23 cellular contexts compared by ENCODE assay signal in genomic region chr13:63433546-63434150, GRCh38.
DNase-seq lines count a peak whose midpoint lies in the region; ATAC-seq and TF ChIP-seq lines count a peak whose summit lies in the region.
"Had no signal": no experiment of that assay in that cellular context is flagged by ENCODE, and none has a peak within 500 bp of the region (broad histone marks: within the 10 kb centered on the region; RNA-seq: fewer than 3 reads in every experiment).

No MANE protein-coding gene starts in this region.

- H3K4me3 ChIP-seq in breast epithelium, result no peak overlapping the region
- H3K4me3 ChIP-seq: coronary artery, psoas muscle, spleen had no signal

- TF ChIP-seq CTCF in MCF 10A (IDR thresholded peaks at IDR 0.05; ENCODE audit: unreplicated experiment), result no peak
- no peak for TF ChIP-seq CTCF in breast epithelium (IDR thresholded peaks at IDR 0.05)

- no peak overlapping the region for H3K4me3 Mint-ChIP-seq in MCF 10A (ENCODE audit: unreplicated experiment)
- H3K4me3 Mint-ChIP-seq: activated CD8-positive, alpha-beta T cell treated with anti-CD3 and anti-CD28 coated beads for 36 hours; activated T-cell treated with anti-CD3 and anti-CD28 coated beads, Interleukin-2, amount 50 U/mL, for 24 hours; neural crest cell had no signal

- no peaks in the 10 kb centered on the region for H3K27me3 Mint-ChIP-seq in MCF 10A (ENCODE audit: insufficient read depth, unreplicated experiment)
- H3K27me3 Mint-ChIP-seq: activated CD8-positive, alpha-beta T cell treated with anti-CD3 and anti-CD28 coated beads for 36 hours; activated T-cell treated with anti-CD3 and anti-CD28 coated beads, Interleukin-2, amount 50 U/mL, for 24 hours had no signal

- DNase-seq in MCF 10A (ENCODE audit: unreplicated experiment) (no peak), breast epithelium (ENCODE audit: low spot score in 2 of 2) (no peak), amniotic epithelial cell (ENCODE audit: low read depth) (peak; percentile 39), fibroblast of peridontal ligament (ENCODE audit: extremely low read depth) (peak; percentile 78), LoVo (ENCODE audit: low spot score) (no peak), NCI-H526 (lab: John Stamatoyannopoulos, UW) (no peak)
- DNase-seq: activated CD4-positive, CD25-positive, alpha-beta regulatory T cell; activated CD8-positive, alpha-beta T cell treated with anti-CD3 and anti-CD28 coated beads for 36 hours; activated naive CD4-positive, alpha-beta T cell treated with Interleukin-2 at 50 U/mL for 16 hours; activated T-cell treated with anti-CD3 and anti-CD28 coated beads, Interleukin-2, amount 50 U/mL, for 24 hours; aorta; C1 segment of cervical spinal cord; KG1; NCI-H2029; NCI-H524 treated with DMSO at 0.1 percent for 48 hours; psoas muscle; SHP77 treated with DMSO at 0.1 percent for 48 hours; spleen; stimulated activated CD4-positive, alpha-beta T cell treated with anti-CD3 and anti-CD28 coated beads, Interleukin-4, amount 100 ng/mL, for 4 hours had no signal

- CTCF ChIA-PET in MCF 10A (lab: Yijun Ruan, JAX), result interaction anchor here (0.6 kb wide), 2 partner anchors 44 to 551 kb away, joined by 3 read pairs; no protein-coding TSS in a partner anchor

- peak overlapping the region; percentile 52 for H3K27ac Mint-ChIP-seq in MCF 10A (ENCODE audit: low read depth, unreplicated experiment)
- H3K27ac Mint-ChIP-seq: activated CD8-positive, alpha-beta T cell treated with anti-CD3 and anti-CD28 coated beads for 36 hours; activated T-cell treated with anti-CD3 and anti-CD28 coated beads, Interleukin-2, amount 50 U/mL, for 24 hours had no signal

- ATAC-seq in HG02798 (IDR thresholded peaks at IDR 0.05; ENCODE audit: poor library complexity, unreplicated experiment) (no peak), GM21529 (IDR thresholded peaks at IDR 0.05; ENCODE audit: unreplicated experiment) (no peak)
- ATAC-seq: activated CD8-positive, alpha-beta T cell treated with anti-CD3 and anti-CD28 coated beads for 36 hours; psoas muscle had no signal

- peaks cover 0 to 4% of the 10 kb centered on the region in 2 donors for H3K9me3 ChIP-seq in breast epithelium
- H3K9me3 ChIP-seq: psoas muscle, spleen had no signal

- POLR2A ChIA-PET in MCF 10A (lab: Yijun Ruan, JAX), result no interaction called here

- no peaks in the 10 kb centered on the region for H3K4me1 ChIP-seq in breast epithelium
- H3K4me1 ChIP-seq: psoas muscle, spleen had no signal

- BruUV-seq in MCF 10A (replicated peaks; lab: Mats Ljungman, UMichigan), result no TSS peak

- intact Hi-C loops in MCF 10A (cut with micrococcal nuclease), result no loop called here
- intact Hi-C loops in breast epithelium (cut with DNase I; ENCODE audit: low total_unique reads), result no loop called here

- no peaks in the 10 kb centered on the region for H3K27me3 ChIP-seq in breast epithelium
- H3K27me3 ChIP-seq: spleen had no signal

- no peak overlapping the region for H3K27ac ChIP-seq in breast epithelium
- H3K27ac ChIP-seq: coronary artery, psoas muscle, spleen had no signal

- H3K4me1 Mint-ChIP-seq in MCF 10A (ENCODE audit: insufficient read depth, unreplicated experiment), result peaks cover 16% of the 10 kb centered on the region

- H3K36me3 ChIP-seq in breast epithelium, result no peaks in the 10 kb centered on the region
- H3K36me3 ChIP-seq: spleen had no signal

- no peaks in the 10 kb centered on the region for H3K9me3 Mint-ChIP-seq in MCF 10A (ENCODE audit: unreplicated experiment)

- no peak for TF ChIP-seq POLR2A in breast epithelium (IDR thresholded peaks at IDR 0.05)

- H3K36me3 Mint-ChIP-seq in MCF 10A (ENCODE audit: insufficient read depth, unreplicated experiment), result no peaks in the 10 kb centered on the region

Comparison
In these comparisons a context has a peak if more than half of its experiments do, and no peak if none do; other contexts are left out.
1. DNase-seq: peak in amniotic epithelial cell (single experiment) and fibroblast of peridontal ligament (single experiment); none in MCF 10A (single experiment), breast epithelium (0 of 2), LoVo (single experiment) and NCI-H526 (0 of 2).